In the genomic region with DNA sequence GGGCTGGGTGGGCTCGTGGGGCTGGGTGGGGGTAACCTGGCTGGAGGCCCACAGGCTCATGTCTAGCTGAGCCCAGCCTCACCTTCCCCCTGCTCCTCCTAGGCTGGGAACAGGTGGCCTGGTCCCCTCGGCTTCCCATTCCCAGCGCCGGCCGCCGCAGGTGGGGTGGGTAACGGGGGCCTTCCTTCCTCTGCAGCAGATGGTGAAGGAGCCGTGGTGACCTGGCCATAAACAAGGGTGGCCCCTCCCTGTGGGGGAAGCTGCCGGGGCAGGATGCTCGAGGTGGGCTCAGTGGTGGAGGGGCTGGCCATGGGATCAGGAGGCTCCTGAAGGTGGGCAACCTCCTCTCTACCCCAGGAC, we compare ENCODE assay signal across 20 cellular contexts. TPM values are rescaled to one million over a fixed set of nuclear protein-coding genes. Genes with fewer than 3 reads are reported as not detected.
"Had no signal": no experiment of that assay in that cellular context is flagged by ENCODE, and none has a peak within 500 bp of the region (broad histone marks: within the 10 kb centered on the region; RNA-seq: fewer than 3 reads in every experiment).

No MANE protein-coding gene starts in this region.

- H3K27me3 Mint-ChIP-seq: activated naive CD8-positive, alpha-beta T cell treated with anti-CD3 and anti-CD28 coated beads, Interleukin-2, amount 50 U/mL, for 24 hours; naive thymus-derived CD4-positive, alpha-beta T cell; stimulated activated naive CD8-positive, alpha-beta T cell treated with anti-CD3 and anti-CD28 coated beads, Interleukin-15, Interleukin-2, amounts not matched to agents 100 ng/mL and 50 ng/mL, for 24 hours; type B pancreatic cell had no signal

- H3K4me3 Mint-ChIP-seq: activated naive CD4-positive, alpha-beta T cell treated with anti-CD3 and anti-CD28 coated beads for 36 hours; activated naive CD8-positive, alpha-beta T cell treated with anti-CD3 and anti-CD28 coated beads, Interleukin-2, amount 50 U/mL, for 24 hours; naive thymus-derived CD4-positive, alpha-beta T cell; stimulated activated naive CD8-positive, alpha-beta T cell treated with anti-CD3 and anti-CD28 coated beads, Interleukin-15, Interleukin-2, amounts not matched to agents 100 ng/mL and 50 ng/mL, for 24 hours; type B pancreatic cell had no signal

- H3K27ac Mint-ChIP-seq: activated naive CD4-positive, alpha-beta T cell treated with anti-CD3 and anti-CD28 coated beads for 36 hours; activated naive CD8-positive, alpha-beta T cell treated with anti-CD3 and anti-CD28 coated beads, Interleukin-2, amount 50 U/mL, for 24 hours; naive thymus-derived CD4-positive, alpha-beta T cell; stimulated activated naive CD8-positive, alpha-beta T cell treated with anti-CD3 and anti-CD28 coated beads, Interleukin-15, Interleukin-2, amounts not matched to agents 100 ng/mL and 50 ng/mL, for 24 hours; type B pancreatic cell had no signal

- H3K36me3 ChIP-seq: gastrocnemius medialis, suprapubic skin had no signal

- H3K36me3 Mint-ChIP-seq: naive thymus-derived CD4-positive, alpha-beta T cell; type B pancreatic cell had no signal

- DNase-seq: activated CD4-positive, alpha-beta T cell treated with anti-CD3 and anti-CD28 coated beads, Interleukin-2, amount 50 U/mL, for 1 hour; activated naive CD4-positive, alpha-beta T cell treated with anti-CD3 and anti-CD28 coated beads for 36 hours; activated naive CD8-positive, alpha-beta T cell treated with anti-CD3 and anti-CD28 coated beads, Interleukin-2, amount 50 U/mL, for 24 hours; activated T-cell treated with anti-CD3 and anti-CD28 coated beads for 4 hours; aorta; cerebellar nuclear complex; effector memory CD4-positive, alpha-beta T cell; gastrocnemius medialis; naive thymus-derived CD4-positive, alpha-beta T cell; posterior cingulate gyrus; small intestine; stimulated activated CD4-positive, alpha-beta T cell treated with anti-CD3 and anti-CD28 coated beads, Interleukin-4, amount 100 ng/mL, for 24 hours; stimulated activated CD8-positive, alpha-beta memory T cell treated with anti-CD3 and anti-CD28 coated beads, Interleukin-4, amount 100 ng/mL, for 48 hours; T-helper 9 cell had no signal

- H3K27ac ChIP-seq: gastrocnemius medialis had no signal

- H3K27me3 ChIP-seq: gastrocnemius medialis, suprapubic skin had no signal

- H3K4me3 ChIP-seq: gastrocnemius medialis, mucosa of descending colon, suprapubic skin had no signal

- H3K9me3 Mint-ChIP-seq: activated naive CD4-positive, alpha-beta T cell treated with anti-CD3 and anti-CD28 coated beads for 36 hours; activated naive CD8-positive, alpha-beta T cell treated with anti-CD3 and anti-CD28 coated beads, Interleukin-2, amount 50 U/mL, for 24 hours; naive thymus-derived CD4-positive, alpha-beta T cell; stimulated activated naive CD8-positive, alpha-beta T cell treated with anti-CD3 and anti-CD28 coated beads, Interleukin-15, Interleukin-2, amounts not matched to agents 100 ng/mL and 50 ng/mL, for 24 hours; type B pancreatic cell had no signal

- ATAC-seq: activated CD4-positive, CD25-positive, alpha-beta regulatory T cell treated with anti-CD3 and anti-CD28 coated beads, Interleukin-2, amount 50 U/mL, for 24 hours; activated naive CD8-positive, alpha-beta T cell treated with anti-CD3 and anti-CD28 coated beads, Interleukin-2, amount 50 U/mL, for 24 hours; gastrocnemius medialis; left lobe of liver; mucosa of descending colon; naive thymus-derived CD4-positive, alpha-beta T cell had no signal

- H3K9me3 ChIP-seq: gastrocnemius medialis, mucosa of descending colon, suprapubic skin had no signal

RNA-seq across cellular contexts. Expression of gene EGFL7, which starts 41.0 kb away (rescaled TPM):
- polyA plus RNA-seq: naive thymus-derived CD4-positive, alpha-beta T cell had no signal
